In genomic region chr11:69157156-69157821, GRCh38 we compare ENCODE assay signal across 10 cellular contexts. TPM values are rescaled to one million over a fixed set of nuclear protein-coding genes. Genes with fewer than 3 reads are reported as not detected.
A peak's percentile ranks its signal among the peaks of the same experiment; 100 is the strongest.
DNase-seq lines count a peak whose midpoint lies in the region; ATAC-seq and TF ChIP-seq lines count a peak whose summit lies in the region.
"Had no signal": no experiment of that assay in that cellular context is flagged by ENCODE, and none has a peak within 500 bp of the region (broad histone marks: within the 10 kb centered on the region; RNA-seq: fewer than 3 reads in every experiment).

No MANE protein-coding gene starts in this region.

- no peaks in the 10 kb centered on the region for H3K9me3 ChIP-seq in CD8-positive, alpha-beta T cell (ENCODE audit: low read length)

- no peak for TF ChIP-seq CTCF in GM10266 (IDR thresholded peaks at IDR 0.05; ENCODE audit: control insufficient read depth, insufficient read depth, low read depth, missing control alignments)
- no peak for TF ChIP-seq CTCF in endothelial cell (IDR thresholded peaks at IDR 0.05; ENCODE audit: unreplicated experiment)
- no peak for TF ChIP-seq CTCF in CD8-positive, alpha-beta T cell (IDR thresholded peaks at IDR 0.05)

- H3K36me3 Mint-ChIP-seq in endothelial cell (ENCODE audit: low read depth, unreplicated experiment) = no peaks in the 10 kb centered on the region
- no peaks in the 10 kb centered on the region for H3K36me3 Mint-ChIP-seq in CD8-positive, alpha-beta T cell
- H3K36me3 Mint-ChIP-seq: activated naive CD8-positive, alpha-beta T cell treated with anti-CD3 and anti-CD28 coated beads, Interleukin-2, amount 10 ng/mL, durations not matched to agents 7 days and 5 days had no signal

- H3K9ac ChIP-seq in rectal smooth muscle tissue (ENCODE audit: low read length) = no peak overlapping the region

- peaks cover 4% of the 10 kb centered on the region for H3K4me1 Mint-ChIP-seq in endothelial cell (ENCODE audit: unreplicated experiment)
- no peaks in the 10 kb centered on the region for H3K4me1 Mint-ChIP-seq in CD8-positive, alpha-beta T cell (ENCODE audit: low read depth)
- H3K4me1 Mint-ChIP-seq: activated naive CD8-positive, alpha-beta T cell treated with anti-CD3 and anti-CD28 coated beads, Interleukin-2, amount 10 ng/mL, durations not matched to agents 7 days and 5 days had no signal

- H3K9me3 Mint-ChIP-seq in endothelial cell (ENCODE audit: unreplicated experiment) = no peaks in the 10 kb centered on the region
- H3K9me3 Mint-ChIP-seq in CD8-positive, alpha-beta T cell = peaks cover under 1% of the 10 kb centered on the region
- H3K9me3 Mint-ChIP-seq: activated naive CD8-positive, alpha-beta T cell treated with anti-CD3 and anti-CD28 coated beads, Interleukin-2, amount 10 ng/mL, durations not matched to agents 7 days and 5 days had no signal

- H3K27ac Mint-ChIP-seq in endothelial cell (ENCODE audit: unreplicated experiment) = no peak overlapping the region
- no peak overlapping the region for H3K27ac Mint-ChIP-seq in CD8-positive, alpha-beta T cell
- H3K27ac Mint-ChIP-seq: activated naive CD8-positive, alpha-beta T cell treated with anti-CD3 and anti-CD28 coated beads, Interleukin-2, amount 10 ng/mL, durations not matched to agents 7 days and 5 days had no signal

- POLR2A ChIA-PET in CD8-positive, alpha-beta T cell (lab: Charles Lee) = no interaction called here

- DNase-seq in GM10266 (ENCODE audit: extremely low spot score) (peak; percentile 82), SHP77 treated with DMSO at 0.1 percent for 48 hours (lab: John Stamatoyannopoulos, UW) (peak; percentile 64), head of caudate nucleus (peak; percentile 77 to 96 (median 90)), endothelial cell (ENCODE audit: low spot score) (no peak)
- DNase-seq in CD8-positive, alpha-beta T cell = no peak
- DNase-seq: activated naive CD8-positive, alpha-beta T cell treated with anti-CD3 and anti-CD28 coated beads, Interleukin-2, amount 10 ng/mL, durations not matched to agents 7 days and 5 days; NCI-H345 had no signal

- H3K27me3 ChIP-seq in rectal smooth muscle tissue (ENCODE audit: control insufficient read depth, insufficient read depth, low read length) = no peaks in the 10 kb centered on the region
- no peaks in the 10 kb centered on the region for H3K27me3 ChIP-seq in CD8-positive, alpha-beta T cell (ENCODE audit: insufficient read depth, low read length)

- peaks cover 10% of the 10 kb centered on the region for H3K4me1 ChIP-seq in rectal smooth muscle tissue (ENCODE audit: control insufficient read depth, insufficient read depth, low read length)
- H3K4me1 ChIP-seq in CD8-positive, alpha-beta T cell (ENCODE audit: insufficient read depth, low read length) = no peaks in the 10 kb centered on the region

- no peak overlapping the region for H3K4me3 ChIP-seq in rectal smooth muscle tissue (ENCODE audit: low read length)
- no peak overlapping the region for H3K4me3 ChIP-seq in CD8-positive, alpha-beta T cell (ENCODE audit: low read depth, low read length)

- H3K27ac ChIP-seq in rectal smooth muscle tissue (ENCODE audit: low read depth, low read length) = peak overlapping the region; percentile 38
- no peak overlapping the region for H3K27ac ChIP-seq in CD8-positive, alpha-beta T cell (ENCODE audit: low read depth, low read length)

- CTCF ChIA-PET in CD8-positive, alpha-beta T cell (lab: Charles Lee) = no interaction called here

- peaks cover 3% of the 10 kb centered on the region for H3K27me3 Mint-ChIP-seq in endothelial cell (ENCODE audit: unreplicated experiment)
- peaks cover 2% of the 10 kb centered on the region for H3K27me3 Mint-ChIP-seq in CD8-positive, alpha-beta T cell (ENCODE audit: low read depth)
- H3K27me3 Mint-ChIP-seq: activated naive CD8-positive, alpha-beta T cell treated with anti-CD3 and anti-CD28 coated beads, Interleukin-2, amount 10 ng/mL, durations not matched to agents 7 days and 5 days had no signal

- no peaks in the 10 kb centered on the region for H3K36me3 ChIP-seq in rectal smooth muscle tissue (ENCODE audit: control insufficient read depth, insufficient read depth, low read length)
- no peaks in the 10 kb centered on the region for H3K36me3 ChIP-seq in CD8-positive, alpha-beta T cell (ENCODE audit: insufficient read depth, low read length)

- H3K4me3 Mint-ChIP-seq in endothelial cell (ENCODE audit: unreplicated experiment) = no peak overlapping the region
- no peak overlapping the region for H3K4me3 Mint-ChIP-seq in CD8-positive, alpha-beta T cell
- H3K4me3 Mint-ChIP-seq: activated naive CD8-positive, alpha-beta T cell treated with anti-CD3 and anti-CD28 coated beads, Interleukin-2, amount 10 ng/mL, durations not matched to agents 7 days and 5 days had no signal

- intact Hi-C loops in head of caudate nucleus (cut with DNase I) = no loop called here
- intact Hi-C loops in CD8-positive, alpha-beta T cell (cut with DNase I, micrococcal nuclease) = no loop called here

- ATAC-seq in HG02610 (IDR thresholded peaks at IDR 0.05; ENCODE audit: unreplicated experiment) (no peak), GM19455 (IDR thresholded peaks at IDR 0.05; ENCODE audit: unreplicated experiment) (no peak)
- no peak for ATAC-seq in CD8-positive, alpha-beta T cell

RNA-seq across cellular contexts. Expression of gene SMIM38, which starts 1.6 kb away (rescaled TPM):
- not detected for total RNA-seq in endothelial cell (ENCODE audit: unreplicated experiment)
- not detected for total RNA-seq in CD8-positive, alpha-beta T cell

Comparison
In these comparisons a context has a peak if more than half of its experiments do, and no peak if none do; other contexts are left out.
1. DNase-seq: peak in GM10266 (single experiment), SHP77 treated with DMSO at 0.1 percent for 48 hours (single experiment) and head of caudate nucleus (42 of 42); none in endothelial cell (single experiment) and CD8-positive, alpha-beta T cell (0 of 7).